ENCODE assay signal across 20 cellular contexts in genomic region chr19:15584095-15584494, GRCh38. TPM values are rescaled to one million over a fixed set of nuclear protein-coding genes. Genes with fewer than 3 reads are reported as not detected.
DNase-seq lines count a peak whose midpoint lies in the region; ATAC-seq lines count a peak whose summit lies in the region.
"Had no signal": no experiment of that assay in that cellular context is flagged by ENCODE, and none has a peak within 500 bp of the region (broad histone marks: within the 10 kb centered on the region; RNA-seq: fewer than 3 reads in every experiment).

No MANE protein-coding gene starts in this region.

- H3K4me1 Mint-ChIP-seq in activated CD4-positive, alpha-beta T cell treated with anti-CD3 and anti-CD28 coated beads for 36 hours: peaks cover 3% of the 10 kb centered on the region
- H3K4me1 Mint-ChIP-seq in activated T-helper 17 cell treated with anti-CD3 and anti-CD28 coated beads, Interleukin-2, amount 50 U/mL, for 72 hours: no peaks in the 10 kb centered on the region
- H3K4me1 Mint-ChIP-seq in naive thymus-derived CD4-positive, alpha-beta T cell: peaks cover 0 to 8% (median 4%) of the 10 kb centered on the region in 7 donors
- H3K4me1 Mint-ChIP-seq: endodermal cell had no signal

- H3K4me3 ChIP-seq in naive thymus-derived CD4-positive, alpha-beta T cell (ENCODE audit: low read length): peak overlapping the region; percentile 35
- H3K4me3 ChIP-seq: left lung, MG63, uterus had no signal

- no peaks in the 10 kb centered on the region for H3K9me3 ChIP-seq in ES-I3 (ENCODE audit: control insufficient read depth, insufficient read depth, low read length)
- no peaks in the 10 kb centered on the region for H3K9me3 ChIP-seq in naive thymus-derived CD4-positive, alpha-beta T cell (ENCODE audit: control insufficient read depth in 2 of 3, low read length in 3 of 3)
- H3K9me3 ChIP-seq: left lung, MG63, spleen, uterus had no signal

- no peak overlapping the region for H3K27ac ChIP-seq in naive thymus-derived CD4-positive, alpha-beta T cell (ENCODE audit: low read depth, low read length)
- H3K27ac ChIP-seq: C4-2B, left lung, uterus had no signal

- H3K36me3 ChIP-seq in ES-I3 (ENCODE audit: insufficient read depth, low read length): no peaks in the 10 kb centered on the region; the same call in 1 of the 2 replicates
- H3K36me3 ChIP-seq in naive thymus-derived CD4-positive, alpha-beta T cell (ENCODE audit: control insufficient read depth in 2 of 3, insufficient read depth in 3 of 3, low read length in 3 of 3): no peaks in the 10 kb centered on the region
- H3K36me3 ChIP-seq: left lung, MG63, spleen, uterus had no signal

- no peak for ATAC-seq in activated CD4-positive, alpha-beta T cell treated with anti-CD3 and anti-CD28 coated beads for 36 hours
- ATAC-seq in activated T-helper 17 cell treated with anti-CD3 and anti-CD28 coated beads, Interleukin-2, amount 50 U/mL, for 72 hours (replicated peaks): no peak
- no peak for ATAC-seq in naive thymus-derived CD4-positive, alpha-beta T cell
- ATAC-seq in HG02870 (IDR thresholded peaks at IDR 0.05; ENCODE audit: unreplicated experiment): no peak

- H3K27me3 Mint-ChIP-seq in activated CD4-positive, alpha-beta T cell treated with anti-CD3 and anti-CD28 coated beads for 36 hours: peaks cover 16% of the 10 kb centered on the region
- peaks cover 12% of the 10 kb centered on the region for H3K27me3 Mint-ChIP-seq in activated T-helper 17 cell treated with anti-CD3 and anti-CD28 coated beads, Interleukin-2, amount 50 U/mL, for 72 hours
- peaks cover 5 to 16% (median 10%) of the 10 kb centered on the region in 5 donors for H3K27me3 Mint-ChIP-seq in naive thymus-derived CD4-positive, alpha-beta T cell

- H3K4me3 Mint-ChIP-seq in activated CD4-positive, alpha-beta T cell treated with anti-CD3 and anti-CD28 coated beads for 36 hours: peak overlapping the region; percentile 36
- peak overlapping the region; percentile 46 for H3K4me3 Mint-ChIP-seq in activated T-helper 17 cell treated with anti-CD3 and anti-CD28 coated beads, Interleukin-2, amount 50 U/mL, for 72 hours
- peak overlapping the region in 5 of 10 donors; percentile 38 to 70 (median 61) for H3K4me3 Mint-ChIP-seq in naive thymus-derived CD4-positive, alpha-beta T cell
- H3K4me3 Mint-ChIP-seq: activated CD4-positive, alpha-beta T cell treated with anti-CD3 and anti-CD28 coated beads, Interleukin-2, amount 10 ng/mL, durations not matched to agents 7 days and 5 days; endodermal cell had no signal

- intact Hi-C loops in activated CD4-positive, alpha-beta T cell treated with anti-CD3 and anti-CD28 coated beads for 36 hours (cut with DNase I, micrococcal nuclease): loop anchor here in 1 of 2 experiments (1.0 kb wide), 3 partner anchors 45 to 599 kb away; no protein-coding TSS in a partner anchor
- intact Hi-C loops in naive thymus-derived CD4-positive, alpha-beta T cell (cut with micrococcal nuclease): loop anchor here in 1 of 2 donors (1.0 kb wide), 1 partner anchor 598 kb away; no protein-coding TSS in a partner anchor

- DNase-seq in activated CD4-positive, alpha-beta T cell treated with anti-CD3 and anti-CD28 coated beads for 36 hours: no peak
- DNase-seq in activated CD4-positive, alpha-beta T cell treated with anti-CD3 and anti-CD28 coated beads, Interleukin-2, amount 50 U/mL, for 1 hour: no peak
- DNase-seq in naive thymus-derived CD4-positive, alpha-beta T cell: no peak
- no peak for DNase-seq in stimulated activated naive CD4-positive, alpha-beta T cell treated with Interleukin-2 at 50 U/mL for 16 hours (lab: John Stamatoyannopoulos, UW)
- no peak for DNase-seq in NCI-H2029 (lab: John Stamatoyannopoulos, UW)
- DNase-seq: NCI-H1417 treated with DMSO at 0.1 percent for 48 hours, NCI-H524 treated with DMSO at 0.1 percent for 48 hours had no signal

- H3K36me3 Mint-ChIP-seq in activated CD4-positive, alpha-beta T cell treated with anti-CD3 and anti-CD28 coated beads for 36 hours (ENCODE audit: low read depth): no peaks in the 10 kb centered on the region
- no peaks in the 10 kb centered on the region for H3K36me3 Mint-ChIP-seq in activated T-helper 17 cell treated with anti-CD3 and anti-CD28 coated beads, Interleukin-2, amount 50 U/mL, for 72 hours (ENCODE audit: low read depth)
- H3K36me3 Mint-ChIP-seq in naive thymus-derived CD4-positive, alpha-beta T cell: peaks cover 0 to 4% (median 0%) of the 10 kb centered on the region in 5 donors
- H3K36me3 Mint-ChIP-seq: activated naive CD4-positive, alpha-beta T cell treated with anti-CD3 and anti-CD28 coated beads, Interleukin-2, amount 50 U/mL, for 72 hours had no signal

- CTCF ChIA-PET in activated CD4-positive, alpha-beta T cell treated with anti-CD3 and anti-CD28 coated beads for 36 hours (lab: Charles Lee): interaction anchor here (0.8 kb wide), 1 partner anchor 384 kb away, joined by 3 read pairs; no protein-coding TSS in a partner anchor
- CTCF ChIA-PET in naive thymus-derived CD4-positive, alpha-beta T cell (lab: Charles Lee): interaction anchor here (0.6 to 0.7 kb wide), 2 partner anchors 47 to 363 kb away, joined by 3 read pairs; no protein-coding TSS in a partner anchor

- no peaks in the 10 kb centered on the region for H3K9me3 Mint-ChIP-seq in activated CD4-positive, alpha-beta T cell treated with anti-CD3 and anti-CD28 coated beads for 36 hours (ENCODE audit: low read depth)
- no peaks in the 10 kb centered on the region for H3K9me3 Mint-ChIP-seq in activated T-helper 17 cell treated with anti-CD3 and anti-CD28 coated beads, Interleukin-2, amount 50 U/mL, for 72 hours
- H3K9me3 Mint-ChIP-seq in naive thymus-derived CD4-positive, alpha-beta T cell: no peaks in the 10 kb centered on the region
- H3K9me3 Mint-ChIP-seq: activated CD4-positive, alpha-beta T cell treated with anti-CD3 and anti-CD28 coated beads, Interleukin-2, amount 10 ng/mL, durations not matched to agents 7 days and 5 days; activated naive CD4-positive, alpha-beta T cell treated with anti-CD3 and anti-CD28 coated beads, Interleukin-2, amount 50 U/mL, for 72 hours had no signal

- H3K27ac Mint-ChIP-seq in activated CD4-positive, alpha-beta T cell treated with anti-CD3 and anti-CD28 coated beads for 36 hours: no peak overlapping the region
- H3K27ac Mint-ChIP-seq in activated T-helper 17 cell treated with anti-CD3 and anti-CD28 coated beads, Interleukin-2, amount 50 U/mL, for 72 hours: no peak overlapping the region
- H3K27ac Mint-ChIP-seq in naive thymus-derived CD4-positive, alpha-beta T cell: no peak overlapping the region
- H3K27ac Mint-ChIP-seq: activated CD4-positive, alpha-beta T cell treated with anti-CD3 and anti-CD28 coated beads, Interleukin-2, amount 10 ng/mL, durations not matched to agents 7 days and 5 days; activated naive CD4-positive, alpha-beta T cell treated with anti-CD3 and anti-CD28 coated beads, Interleukin-2, amount 50 U/mL, for 72 hours; endodermal cell had no signal

- POLR2A ChIA-PET in activated CD4-positive, alpha-beta T cell treated with anti-CD3 and anti-CD28 coated beads for 36 hours (lab: Charles Lee): no interaction called here
- POLR2A ChIA-PET in naive thymus-derived CD4-positive, alpha-beta T cell (lab: Charles Lee): no interaction called here

- peaks cover 3 to 10% of the 10 kb centered on the region in 2 donors for H3K27me3 ChIP-seq in naive thymus-derived CD4-positive, alpha-beta T cell (ENCODE audit: control insufficient read depth in 2 of 2, insufficient read depth in 2 of 2, low read length in 2 of 2)

- H3K9ac ChIP-seq in ES-I3 (ENCODE audit: low read depth, low read length): peak overlapping the region; percentile 44; the same call in 1 of the 2 replicates

- no peaks in the 10 kb centered on the region for H3K4me1 ChIP-seq in ES-I3 (ENCODE audit: insufficient read depth, low read length)
- no peaks in the 10 kb centered on the region for H3K4me1 ChIP-seq in naive thymus-derived CD4-positive, alpha-beta T cell (ENCODE audit: control insufficient read depth in 2 of 2, insufficient read depth in 2 of 2, low read length in 2 of 2)

RNA-seq across cellular contexts. Expression of gene CYP4F8, which starts 30.9 kb away (rescaled TPM):
- total RNA-seq in activated CD4-positive, alpha-beta T cell treated with anti-CD3 and anti-CD28 coated beads for 36 hours: not detected
- total RNA-seq in activated T-helper 17 cell treated with anti-CD3 and anti-CD28 coated beads, Interleukin-2, amount 50 U/mL, for 72 hours: not detected
- not detected for total RNA-seq in naive thymus-derived CD4-positive, alpha-beta T cell
- not detected for polyA plus RNA-seq in naive thymus-derived CD4-positive, alpha-beta T cell
- total RNA-seq: A172; activated CD4-positive, alpha-beta T cell treated with anti-CD3 and anti-CD28 coated beads, Interleukin-2, amount 10 ng/mL, durations not matched to agents 7 days and 5 days; activated naive CD4-positive, alpha-beta T cell treated with anti-CD3 and anti-CD28 coated beads, Interleukin-2, amount 50 U/mL, for 72 hours; endodermal cell; glomerular endothelial cell; left lung; spleen had no signal
- polyA plus RNA-seq: spleen had no signal

RNA-seq across cellular contexts. Expression of gene CYP4F3, which starts 56.6 kb away (rescaled TPM):
- total RNA-seq in activated CD4-positive, alpha-beta T cell treated with anti-CD3 and anti-CD28 coated beads for 36 hours: under 1 TPM; 0.07 to 0.19 TPM
- total RNA-seq in activated T-helper 17 cell treated with anti-CD3 and anti-CD28 coated beads, Interleukin-2, amount 50 U/mL, for 72 hours: under 1 TPM; 0.45 to 0.95 TPM
- under 1 TPM in 2 of 5 experiments, not detected in 3; 0.34 to 0.81 TPM for total RNA-seq in naive thymus-derived CD4-positive, alpha-beta T cell
- polyA plus RNA-seq in naive thymus-derived CD4-positive, alpha-beta T cell: not detected
- total RNA-seq: endodermal cell, glomerular endothelial cell had no signal
